In genomic region chr14:100687386-100687785, GRCh38 we compare ENCODE assay signal across 32 cellular contexts. TPM values are rescaled to one million over a fixed set of nuclear protein-coding genes. Genes with fewer than 3 reads are reported as not detected.
"Had no signal": no experiment of that assay in that cellular context is flagged by ENCODE, and none has a peak within 500 bp of the region (broad histone marks: within the 10 kb centered on the region; RNA-seq: fewer than 3 reads in every experiment).

No MANE protein-coding gene starts in this region.

- H3K36me3 ChIP-seq: gastroesophageal sphincter, heart left ventricle, left lung, prostate gland, right atrium auricular region, sigmoid colon, stomach, tibial artery, upper lobe of left lung had no signal

- H3K27me3 ChIP-seq: foreskin keratinocyte, right atrium auricular region, testis, upper lobe of left lung had no signal

- DNase-seq: cortex of kidney; effector memory CD8-positive, alpha-beta T cell; foreskin keratinocyte; heart left ventricle; hippocampal formation; left cardiac atrium; mesendoderm; naive thymus-derived CD8-positive, alpha-beta T cell; sigmoid colon; stimulated activated CD4-positive, alpha-beta T cell treated with anti-CD3 and anti-CD28 coated beads, Interleukin-2, amount 100 ng/mL, for 24 hours; stimulated activated CD4-positive, alpha-beta T cell treated with anti-CD3 and anti-CD28 coated beads, Interleukin-4, amount 100 ng/mL, for 24 hours; stimulated activated naive CD4-positive, alpha-beta T cell treated with Interleukin-2 at 50 U/mL for 16 hours; stomach; testis; tibial artery; upper lobe of left lung had no signal

- H3K4me3 ChIP-seq: gastroesophageal sphincter, heart left ventricle, left lung, prostate gland, right atrium auricular region, sigmoid colon, stomach, testis, tibial artery, upper lobe of left lung had no signal

- H3K4me1 Mint-ChIP-seq: stimulated activated effector memory CD8-positive, alpha-beta T cell treated with anti-CD3 and anti-CD28 coated beads, Interleukin-12 subunit alpha, Interleukin-12 subunit beta, amount 100 ng/mL, for 72 hours had no signal

- H3K36me3 Mint-ChIP-seq: naive thymus-derived CD8-positive, alpha-beta T cell had no signal

- ATAC-seq: effector memory CD8-positive, alpha-beta T cell; esophagus mucosa; foreskin keratinocyte; gastroesophageal sphincter; heart left ventricle; left cardiac atrium; left lung; naive thymus-derived CD8-positive, alpha-beta T cell; stimulated activated effector memory CD8-positive, alpha-beta T cell treated with anti-CD3 and anti-CD28 coated beads, Interleukin-12 subunit alpha, Interleukin-12 subunit beta, amount 100 ng/mL, for 72 hours had no signal

- H3K4me3 Mint-ChIP-seq: effector memory CD8-positive, alpha-beta T cell; naive thymus-derived CD8-positive, alpha-beta T cell; stimulated activated effector memory CD8-positive, alpha-beta T cell treated with anti-CD3 and anti-CD28 coated beads, Interleukin-12 subunit alpha, Interleukin-12 subunit beta, amount 100 ng/mL, for 72 hours had no signal

- H3K27ac Mint-ChIP-seq: effector memory CD8-positive, alpha-beta T cell; stimulated activated effector memory CD8-positive, alpha-beta T cell treated with anti-CD3 and anti-CD28 coated beads, Interleukin-12 subunit alpha, Interleukin-12 subunit beta, amount 100 ng/mL, for 72 hours had no signal

- H3K9me3 ChIP-seq: gastroesophageal sphincter, heart left ventricle, left lung, prostate gland, right atrium auricular region, sigmoid colon, stomach, testis, tibial artery, upper lobe of left lung had no signal

- H3K9me3 Mint-ChIP-seq: effector memory CD8-positive, alpha-beta T cell; naive thymus-derived CD8-positive, alpha-beta T cell; stimulated activated effector memory CD8-positive, alpha-beta T cell treated with anti-CD3 and anti-CD28 coated beads, Interleukin-12 subunit alpha, Interleukin-12 subunit beta, amount 100 ng/mL, for 72 hours had no signal

- H3K4me1 ChIP-seq: gastroesophageal sphincter, prostate gland, right atrium auricular region, sigmoid colon, stomach, testis, tibial artery, upper lobe of left lung had no signal

- H3K27ac ChIP-seq: epithelial cell of prostate, foreskin keratinocyte, gastroesophageal sphincter, heart left ventricle, left lung, prostate gland, right atrium auricular region, sigmoid colon, stomach, testis, tibial artery, upper lobe of left lung had no signal

- FAIRE-seq: islet of Langerhans, urothelium cell line had no signal

RNA-seq across cellular contexts. Expression of gene DLK1, which starts 39.3 kb away (rescaled TPM):
- total RNA-seq: dermis microvascular lymphatic vessel endothelial cell; foreskin keratinocyte; gastroesophageal sphincter; kidney epithelial cell; lower leg skin; lung microvascular endothelial cell; myocyte; naive thymus-derived CD8-positive, alpha-beta T cell; osteoblast; right atrium auricular region; subcutaneous adipose tissue had no signal
- polyA plus RNA-seq: foreskin keratinocyte; naive thymus-derived CD8-positive, alpha-beta T cell had no signal
